Comparison of ENCODE assay signal across 15 cellular contexts in genomic region chr3:197085137-197085536, GRCh38. TPM values are rescaled to one million over a fixed set of nuclear protein-coding genes. Genes with fewer than 3 reads are reported as not detected.
A peak's percentile ranks its signal among the peaks of the same experiment; 100 is the strongest.
DNase-seq lines count a peak whose midpoint lies in the region; ATAC-seq and FAIRE-seq lines count a peak whose summit lies in the region.
"Had no signal": no experiment of that assay in that cellular context is flagged by ENCODE, and none has a peak within 500 bp of the region (broad histone marks: within the 10 kb centered on the region; RNA-seq: fewer than 3 reads in every experiment).

No MANE protein-coding gene starts in this region.

- no peak for DNase-seq in activated CD4-positive, alpha-beta memory T cell treated with anti-CD3 and anti-CD28 coated beads for 36 hours
- no peak for DNase-seq in activated CD4-positive, alpha-beta memory T cell treated with anti-CD3 and anti-CD28 coated beads, Interleukin-2, amount 10 ng/mL, durations not matched to agents 7 days and 5 days
- DNase-seq in activated naive CD8-positive, alpha-beta T cell treated with anti-CD3 and anti-CD28 coated beads for 36 hours, result no peak
- DNase-seq in urothelium cell line (ENCODE audit: low spot score), result no peak
- no peak for DNase-seq in hippocampal formation (lab: John Stamatoyannopoulos, UW)
- DNase-seq: 8988T; AML-193; Caco-2; CD8-positive, alpha-beta memory T cell; DND-41; GDM1; H9 had no signal

- no peak overlapping the region for H3K4me3 Mint-ChIP-seq in activated CD4-positive, alpha-beta memory T cell treated with anti-CD3 and anti-CD28 coated beads for 36 hours
- H3K4me3 Mint-ChIP-seq in activated CD4-positive, alpha-beta memory T cell treated with anti-CD3 and anti-CD28 coated beads, Interleukin-2, amount 10 ng/mL, durations not matched to agents 7 days and 5 days, result no peak overlapping the region
- H3K4me3 Mint-ChIP-seq in activated naive CD8-positive, alpha-beta T cell, result no peak overlapping the region
- no peak overlapping the region for H3K4me3 Mint-ChIP-seq in activated naive CD8-positive, alpha-beta T cell treated with anti-CD3 and anti-CD28 coated beads for 36 hours
- no peak overlapping the region for H3K4me3 Mint-ChIP-seq in activated T-helper 17 cell treated with anti-CD3 and anti-CD28 coated beads, Interleukin-2, amount 50 U/mL, for 72 hours
- H3K4me3 Mint-ChIP-seq: CD8-positive, alpha-beta memory T cell; GM23338; H9 had no signal

- CTCF ChIA-PET in activated CD4-positive, alpha-beta memory T cell treated with anti-CD3 and anti-CD28 coated beads for 36 hours (lab: Charles Lee), result no interaction called here
- CTCF ChIA-PET in activated CD4-positive, alpha-beta memory T cell treated with anti-CD3 and anti-CD28 coated beads, Interleukin-2, amount 10 ng/mL, durations not matched to agents 7 days and 5 days (lab: Charles Lee), result no interaction called here

- no peaks in the 10 kb centered on the region for H3K27me3 Mint-ChIP-seq in activated CD4-positive, alpha-beta memory T cell treated with anti-CD3 and anti-CD28 coated beads for 36 hours
- no peaks in the 10 kb centered on the region for H3K27me3 Mint-ChIP-seq in activated CD4-positive, alpha-beta memory T cell treated with anti-CD3 and anti-CD28 coated beads, Interleukin-2, amount 10 ng/mL, durations not matched to agents 7 days and 5 days
- H3K27me3 Mint-ChIP-seq in activated naive CD8-positive, alpha-beta T cell, result no peaks in the 10 kb centered on the region
- H3K27me3 Mint-ChIP-seq in activated naive CD8-positive, alpha-beta T cell treated with anti-CD3 and anti-CD28 coated beads for 36 hours, result no peaks in the 10 kb centered on the region
- H3K27me3 Mint-ChIP-seq in activated T-helper 17 cell treated with anti-CD3 and anti-CD28 coated beads, Interleukin-2, amount 50 U/mL, for 72 hours, result no peaks in the 10 kb centered on the region
- H3K27me3 Mint-ChIP-seq: CD8-positive, alpha-beta memory T cell had no signal

- POLR2A ChIA-PET in activated CD4-positive, alpha-beta memory T cell treated with anti-CD3 and anti-CD28 coated beads for 36 hours (lab: Charles Lee), result no interaction called here
- POLR2A ChIA-PET in activated CD4-positive, alpha-beta memory T cell treated with anti-CD3 and anti-CD28 coated beads, Interleukin-2, amount 10 ng/mL, durations not matched to agents 7 days and 5 days (lab: Charles Lee), result no interaction called here

- no peak for FAIRE-seq in urothelium cell line (lab: Jason Lieb, UNC)

- H3K4me1 Mint-ChIP-seq in activated CD4-positive, alpha-beta memory T cell treated with anti-CD3 and anti-CD28 coated beads for 36 hours (ENCODE audit: low read depth), result peaks cover 24% of the 10 kb centered on the region
- peaks cover 2% of the 10 kb centered on the region for H3K4me1 Mint-ChIP-seq in activated CD4-positive, alpha-beta memory T cell treated with anti-CD3 and anti-CD28 coated beads, Interleukin-2, amount 10 ng/mL, durations not matched to agents 7 days and 5 days
- no peaks in the 10 kb centered on the region for H3K4me1 Mint-ChIP-seq in activated naive CD8-positive, alpha-beta T cell (ENCODE audit: low read depth)
- peaks cover 9% of the 10 kb centered on the region for H3K4me1 Mint-ChIP-seq in activated naive CD8-positive, alpha-beta T cell treated with anti-CD3 and anti-CD28 coated beads for 36 hours
- H3K4me1 Mint-ChIP-seq in activated T-helper 17 cell treated with anti-CD3 and anti-CD28 coated beads, Interleukin-2, amount 50 U/mL, for 72 hours, result peaks cover 12% of the 10 kb centered on the region
- H3K4me1 Mint-ChIP-seq: CD8-positive, alpha-beta memory T cell had no signal

- H3K36me3 Mint-ChIP-seq in activated CD4-positive, alpha-beta memory T cell treated with anti-CD3 and anti-CD28 coated beads for 36 hours, result peaks cover 10% of the 10 kb centered on the region
- H3K36me3 Mint-ChIP-seq in activated CD4-positive, alpha-beta memory T cell treated with anti-CD3 and anti-CD28 coated beads, Interleukin-2, amount 10 ng/mL, durations not matched to agents 7 days and 5 days (ENCODE audit: low read depth), result peaks cover 18% of the 10 kb centered on the region
- H3K36me3 Mint-ChIP-seq in activated naive CD8-positive, alpha-beta T cell, result no peaks in the 10 kb centered on the region
- H3K36me3 Mint-ChIP-seq in activated naive CD8-positive, alpha-beta T cell treated with anti-CD3 and anti-CD28 coated beads for 36 hours, result peaks cover 8% of the 10 kb centered on the region
- H3K36me3 Mint-ChIP-seq in activated T-helper 17 cell treated with anti-CD3 and anti-CD28 coated beads, Interleukin-2, amount 50 U/mL, for 72 hours (ENCODE audit: low read depth), result peaks cover 57% of the 10 kb centered on the region

- H3K27ac Mint-ChIP-seq in activated CD4-positive, alpha-beta memory T cell treated with anti-CD3 and anti-CD28 coated beads for 36 hours, result peak overlapping the region; percentile 28
- no peak overlapping the region for H3K27ac Mint-ChIP-seq in activated CD4-positive, alpha-beta memory T cell treated with anti-CD3 and anti-CD28 coated beads, Interleukin-2, amount 10 ng/mL, durations not matched to agents 7 days and 5 days
- peak overlapping the region; percentile 10 for H3K27ac Mint-ChIP-seq in activated naive CD8-positive, alpha-beta T cell
- no peak overlapping the region for H3K27ac Mint-ChIP-seq in activated naive CD8-positive, alpha-beta T cell treated with anti-CD3 and anti-CD28 coated beads for 36 hours
- H3K27ac Mint-ChIP-seq in activated T-helper 17 cell treated with anti-CD3 and anti-CD28 coated beads, Interleukin-2, amount 50 U/mL, for 72 hours, result peak overlapping the region; percentile 24
- H3K27ac Mint-ChIP-seq: GM23338, H9 had no signal

- intact Hi-C loops in activated CD4-positive, alpha-beta memory T cell treated with anti-CD3 and anti-CD28 coated beads for 36 hours (cut with micrococcal nuclease), result no loop called here

- no peaks in the 10 kb centered on the region for H3K9me3 Mint-ChIP-seq in activated CD4-positive, alpha-beta memory T cell treated with anti-CD3 and anti-CD28 coated beads for 36 hours
- no peaks in the 10 kb centered on the region for H3K9me3 Mint-ChIP-seq in activated CD4-positive, alpha-beta memory T cell treated with anti-CD3 and anti-CD28 coated beads, Interleukin-2, amount 10 ng/mL, durations not matched to agents 7 days and 5 days
- no peaks in the 10 kb centered on the region for H3K9me3 Mint-ChIP-seq in activated naive CD8-positive, alpha-beta T cell (ENCODE audit: low read depth)
- H3K9me3 Mint-ChIP-seq in activated naive CD8-positive, alpha-beta T cell treated with anti-CD3 and anti-CD28 coated beads for 36 hours, result no peaks in the 10 kb centered on the region
- no peaks in the 10 kb centered on the region for H3K9me3 Mint-ChIP-seq in activated T-helper 17 cell treated with anti-CD3 and anti-CD28 coated beads, Interleukin-2, amount 50 U/mL, for 72 hours
- H3K9me3 Mint-ChIP-seq: CD8-positive, alpha-beta memory T cell; GM23338; H9 had no signal

- peak; percentile 70 for ATAC-seq in activated T-helper 17 cell treated with anti-CD3 and anti-CD28 coated beads, Interleukin-2, amount 50 U/mL, for 72 hours (replicated peaks)
- ATAC-seq: GM23338 had no signal

RNA-seq across cellular contexts. Expression of gene MELTF, which starts 55.5 kb away (rescaled TPM):
- total RNA-seq in activated CD4-positive, alpha-beta memory T cell treated with anti-CD3 and anti-CD28 coated beads for 36 hours, result 1 to 10 TPM; 6.0 TPM
- 1 to 10 TPM; 5.1 to 6.1 TPM for total RNA-seq in activated CD4-positive, alpha-beta memory T cell treated with anti-CD3 and anti-CD28 coated beads, Interleukin-2, amount 10 ng/mL, durations not matched to agents 7 days and 5 days
- total RNA-seq in activated naive CD8-positive, alpha-beta T cell treated with anti-CD3 and anti-CD28 coated beads for 36 hours, result 1 to 10 TPM; 2.7 TPM
- total RNA-seq in activated T-helper 17 cell treated with anti-CD3 and anti-CD28 coated beads, Interleukin-2, amount 50 U/mL, for 72 hours, result 1 to 10 TPM; 6.0 to 9.7 TPM

Comparison
In these comparisons a context has a peak if more than half of its experiments do, and no peak if none do; other contexts are left out.
1. H3K27ac Mint-ChIP-seq: peak in activated CD4-positive, alpha-beta memory T cell treated with anti-CD3 and anti-CD28 coated beads for 36 hours (single experiment), activated naive CD8-positive, alpha-beta T cell (single experiment) and activated T-helper 17 cell treated with anti-CD3 and anti-CD28 coated beads, Interleukin-2, amount 50 U/mL, for 72 hours (single experiment); none in activated CD4-positive, alpha-beta memory T cell treated with anti-CD3 and anti-CD28 coated beads, Interleukin-2, amount 10 ng/mL, durations not matched to agents 7 days and 5 days (single experiment) and activated naive CD8-positive, alpha-beta T cell treated with anti-CD3 and anti-CD28 coated beads for 36 hours (single experiment).